In the genomic region with DNA sequence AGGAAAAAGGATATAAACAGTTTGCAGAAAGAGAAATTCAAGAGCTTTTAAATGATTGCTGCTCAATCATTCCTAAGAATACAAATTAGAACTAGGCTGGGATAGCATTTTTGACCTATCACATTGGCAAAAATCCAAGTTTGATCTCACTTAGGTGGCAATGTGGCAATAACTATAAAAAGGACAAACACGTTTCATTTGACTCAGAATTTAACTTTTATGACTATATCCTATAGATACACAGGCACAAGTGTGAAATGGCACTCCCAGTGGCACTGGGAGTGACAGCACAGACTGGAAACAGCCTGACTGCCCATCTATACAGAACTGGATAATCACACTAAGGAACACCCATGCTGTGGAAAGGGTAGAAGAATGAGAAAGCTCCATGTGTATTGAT, we compare ENCODE assay signal across 19 cellular contexts. TPM values are rescaled to one million over a fixed set of nuclear protein-coding genes. Genes with fewer than 3 reads are reported as not detected.
DNase-seq lines count a peak whose midpoint lies in the region; TF ChIP-seq lines count a peak whose summit lies in the region.
"Had no signal": no experiment of that assay in that cellular context is flagged by ENCODE, and none has a peak within 500 bp of the region (broad histone marks: within the 10 kb centered on the region; RNA-seq: fewer than 3 reads in every experiment).

No MANE protein-coding gene starts in this region.

- BruUV-seq in Calu3 (replicated peaks; lab: Mats Ljungman, UMichigan), result no TSS peak

- no peaks in the 10 kb centered on the region for H3K36me3 ChIP-seq in CD8-positive, alpha-beta memory T cell (ENCODE audit: insufficient read depth, low read length)
- H3K36me3 ChIP-seq: esophagus muscularis mucosa, uterus had no signal

- no peak for TF ChIP-seq POLR2A in erythroblast (IDR thresholded peaks at IDR 0.05; ENCODE audit: low read length)

- no peaks in the 10 kb centered on the region for H3K9me3 Mint-ChIP-seq in Calu3 (ENCODE audit: low read depth, unreplicated experiment)
- peaks cover 5% of the 10 kb centered on the region; the same call in 1 of the 2 replicates for H3K9me3 Mint-ChIP-seq in HFFc6
- H3K9me3 Mint-ChIP-seq in CD8-positive, alpha-beta memory T cell, result peaks cover 4 to 19% (median 16%) of the 10 kb centered on the region in 5 donors

- H3K9me3 ChIP-seq in CD8-positive, alpha-beta memory T cell (ENCODE audit: low read length), result no peaks in the 10 kb centered on the region
- H3K9me3 ChIP-seq: uterus had no signal

- TF ChIP-seq CTCF in Calu3 (IDR thresholded peaks at IDR 0.05; ENCODE audit: unreplicated experiment), result no peak
- TF ChIP-seq CTCF in HFFc6 (IDR thresholded peaks at IDR 0.05), result peak; percentile 14; the same call in 1 of the 2 replicates
- TF ChIP-seq CTCF in GM10266 (IDR thresholded peaks at IDR 0.05; ENCODE audit: control insufficient read depth, insufficient read depth, low read depth, missing control alignments), result no peak

- H3K27me3 ChIP-seq in CD8-positive, alpha-beta memory T cell (ENCODE audit: insufficient read depth, low read length, poor library complexity, severe bottlenecking), result no peaks in the 10 kb centered on the region
- H3K27me3 ChIP-seq: esophagus muscularis mucosa, stomach, uterus had no signal

- DNase-seq in Calu3, result no peak
- no peak for DNase-seq in HFFc6
- DNase-seq in SW480 (ENCODE audit: low spot score), result peak; percentile 13
- peak; percentile 12 to 32 for DNase-seq in erythroblast (lab: John Stamatoyannopoulos, UW)
- no peak for DNase-seq in ecto neural progenitor cell (ENCODE audit: low spot score)
- no peak for DNase-seq in GM10266 (ENCODE audit: extremely low spot score)
- DNase-seq in CD8-positive, alpha-beta memory T cell, result no peak
- DNase-seq in stimulated activated CD4-positive, alpha-beta T cell treated with anti-CD3 and anti-CD28 coated beads, Interleukin-4, amount 100 ng/mL, for 1 hour, result no peak
- DNase-seq: activated CD4-positive, alpha-beta T cell treated with anti-CD3 and anti-CD28 coated beads for 1 hour; activated T-cell treated with anti-CD3 and anti-CD28 coated beads, Interleukin-2, amount 50 U/mL, for 4 hours; amniotic stem cell; NCI-H1930; nucleus accumbens; stomach; uterus had no signal

- H3K4me3 ChIP-seq in CD8-positive, alpha-beta memory T cell (ENCODE audit: low read length), result no peak overlapping the region
- H3K4me3 ChIP-seq: esophagus muscularis mucosa, skin epidermis, stomach, uterus had no signal

- no peaks in the 10 kb centered on the region for H3K27me3 Mint-ChIP-seq in Calu3 (ENCODE audit: unreplicated experiment)
- H3K27me3 Mint-ChIP-seq in HFFc6 (ENCODE audit: insufficient read depth), result no peaks in the 10 kb centered on the region; the same call in 1 of the 2 replicates
- H3K27me3 Mint-ChIP-seq in CD8-positive, alpha-beta memory T cell, result no peaks in the 10 kb centered on the region
- H3K27me3 Mint-ChIP-seq: B cell had no signal

- no peak overlapping the region for H3K4me3 Mint-ChIP-seq in Calu3 (ENCODE audit: low read depth, unreplicated experiment)
- H3K4me3 Mint-ChIP-seq in HFFc6, result no peak overlapping the region
- H3K4me3 Mint-ChIP-seq in CD8-positive, alpha-beta memory T cell, result no peak overlapping the region
- H3K4me3 Mint-ChIP-seq: activated T-cell treated with anti-CD3 and anti-CD28 coated beads, Interleukin-2, amount 50 U/mL, for 4 hours; B cell; mesothelial cell of epicardium had no signal

- POLR2A ChIA-PET in CD8-positive, alpha-beta memory T cell (lab: Charles Lee), result no interaction called here

- no peak overlapping the region for H3K27ac ChIP-seq in CD8-positive, alpha-beta memory T cell (ENCODE audit: low read depth, low read length)
- H3K27ac ChIP-seq: esophagus muscularis mucosa, skin epidermis, stomach, uterus had no signal

- no peaks in the 10 kb centered on the region for H3K4me1 ChIP-seq in CD8-positive, alpha-beta memory T cell (ENCODE audit: insufficient read depth, low read length)
- H3K4me1 ChIP-seq: esophagus muscularis mucosa, stomach, uterus had no signal

- CTCF ChIA-PET in Calu3 (lab: Charles Lee), result interaction anchor here (0.7 kb wide), 1 partner anchor 20 kb away, joined by 3 read pairs; no protein-coding TSS in a partner anchor
- CTCF ChIA-PET in CD8-positive, alpha-beta memory T cell (lab: Charles Lee), result no interaction called here

- intact Hi-C loops in Calu3 (cut with micrococcal nuclease; ENCODE audit: unreplicated experiment), result no loop called here

- H3K27ac Mint-ChIP-seq in Calu3 (ENCODE audit: unreplicated experiment), result peak overlapping the region; percentile 11
- no peak overlapping the region for H3K27ac Mint-ChIP-seq in HFFc6
- peak overlapping the region in 1 of 8 donors; percentile 10 for H3K27ac Mint-ChIP-seq in CD8-positive, alpha-beta memory T cell
- H3K27ac Mint-ChIP-seq: B cell, mesothelial cell of epicardium had no signal

- H3K36me3 Mint-ChIP-seq in Calu3 (ENCODE audit: insufficient read depth, unreplicated experiment) (peaks cover 36% of the 10 kb centered on the region), HFFc6 (ENCODE audit: low read depth) (peaks cover 48% of the 10 kb centered on the region)
- H3K36me3 Mint-ChIP-seq in CD8-positive, alpha-beta memory T cell, result peaks cover 10 to 29% (median 12%) of the 10 kb centered on the region in 3 donors

- H3K4me1 Mint-ChIP-seq in Calu3 (ENCODE audit: low read depth, unreplicated experiment), result peaks cover 52% of the 10 kb centered on the region
- H3K4me1 Mint-ChIP-seq in HFFc6 (ENCODE audit: low read depth), result no peaks in the 10 kb centered on the region
- peaks cover 0 to 3% (median 0%) of the 10 kb centered on the region in 3 donors for H3K4me1 Mint-ChIP-seq in CD8-positive, alpha-beta memory T cell
- H3K4me1 Mint-ChIP-seq: mesothelial cell of epicardium had no signal

RNA-seq across cellular contexts. Expression of a gene that starts 11.1 kb away (rescaled TPM):
- total RNA-seq in Calu3 (2022), result 61.3 and 79.2 TPM in 2 replicates
- 10 to 100 TPM in 5 of 6 experiments, 1 to 10 TPM in 1; 8.8 to 19.1 (median 17.0) TPM for total RNA-seq in HFFc6 (2021; fragmentation: NEBNext Ultra II Directional; extraction: Animal tissue kit (Norgen Biotek cat#: 25700))
- total RNA-seq in CD8-positive, alpha-beta memory T cell, result 10 to 100 TPM; 54.5 to 56.9 TPM
- polyA plus RNA-seq in CD8-positive, alpha-beta memory T cell, result 3.5 TPM

Comparison
In these comparisons a context has a peak if more than half of its experiments do, and no peak if none do; other contexts are left out.
1. DNase-seq: peak in SW480 (single experiment) and erythroblast (2 of 2); none in Calu3 (single experiment), HFFc6 (single experiment), ecto neural progenitor cell (single experiment), GM10266 (single experiment), CD8-positive, alpha-beta memory T cell (0 of 5) and stimulated activated CD4-positive, alpha-beta T cell treated with anti-CD3 and anti-CD28 coated beads, Interleukin-4, amount 100 ng/mL, for 1 hour (single experiment).